ENCODE assay signal across 14 cellular contexts in the genomic region with DNA sequence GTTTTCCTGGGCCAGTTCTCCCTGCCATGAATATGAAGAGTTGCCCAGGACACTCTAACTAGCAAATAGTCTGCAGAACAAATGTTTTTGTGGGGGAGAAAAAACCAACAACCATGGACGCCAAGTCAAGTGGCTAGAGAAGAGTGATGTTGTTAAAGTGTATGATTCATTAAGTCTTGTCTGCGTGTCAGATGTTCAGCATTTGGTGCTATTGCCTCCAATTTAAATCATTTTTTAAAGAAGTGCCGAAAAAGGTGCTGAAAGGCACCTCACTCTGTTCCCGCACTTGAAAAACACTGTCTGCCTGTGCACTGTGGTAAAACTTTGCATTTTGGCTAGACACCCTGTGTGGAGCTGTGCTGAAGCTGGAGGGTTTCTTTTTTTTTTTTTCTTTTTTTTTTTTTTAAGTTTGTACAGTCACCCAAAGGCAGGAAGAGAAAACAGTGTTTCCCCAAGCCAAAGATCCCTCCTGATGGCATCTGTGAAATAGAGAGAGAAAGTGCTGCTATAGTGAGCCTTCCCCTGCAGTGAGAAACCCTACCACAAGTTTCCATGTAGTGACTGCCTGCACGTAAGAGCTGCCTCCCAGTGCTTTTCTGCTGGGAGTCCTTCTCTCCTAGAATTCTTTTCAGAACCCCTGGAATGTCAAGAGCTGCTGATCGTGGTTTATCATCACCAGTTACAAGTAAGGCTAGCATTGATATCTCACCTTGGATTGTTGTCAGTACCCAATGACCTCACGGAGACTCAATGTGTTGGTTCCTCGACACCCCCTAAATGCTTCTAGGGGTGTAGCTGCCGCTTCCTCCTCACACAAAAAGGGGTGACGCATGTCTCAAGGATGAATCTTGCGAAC.
DNase-seq lines count a peak whose midpoint lies in the region; ATAC-seq and TF ChIP-seq lines count a peak whose summit lies in the region.
"Had no signal": no experiment of that assay in that cellular context is flagged by ENCODE, and none has a peak within 500 bp of the region (broad histone marks: within the 10 kb centered on the region; RNA-seq: fewer than 3 reads in every experiment).

No MANE protein-coding gene starts in this region.

- H3K36me3 Mint-ChIP-seq in MCF 10A (ENCODE audit: insufficient read depth, unreplicated experiment) (no peaks in the 10 kb centered on the region), GM23338 (ENCODE audit: low read depth) (no peaks in the 10 kb centered on the region)
- H3K36me3 Mint-ChIP-seq: type B pancreatic cell had no signal

- no peak overlapping the region for H3K4me2 ChIP-seq in mammary epithelial cell (ENCODE audit: insufficient read depth, low read depth, low read length)
- no peak overlapping the region for H3K4me2 ChIP-seq in GM23338

- POLR2A ChIA-PET in MCF 10A (lab: Yijun Ruan, JAX) = no interaction called here

- H3F3A ChIP-seq in GM23338 (replicated peaks; ENCODE audit: low read depth) = no peaks in the 10 kb centered on the region

- no peaks in the 10 kb centered on the region for H3K9me3 Mint-ChIP-seq in MCF 10A (ENCODE audit: unreplicated experiment)
- no peaks in the 10 kb centered on the region for H3K9me3 Mint-ChIP-seq in GM23338
- H3K9me3 Mint-ChIP-seq: activated CD4-positive, alpha-beta T cell treated with anti-CD3 and anti-CD28 coated beads, Interleukin-2, amount 10 ng/mL, durations not matched to agents 7 days and 5 days; type B pancreatic cell had no signal

- H3K27me3 ChIP-seq in mammary epithelial cell (ENCODE audit: insufficient read depth, low read length) (no peaks in the 10 kb centered on the region), GM23338 (ENCODE audit: insufficient read depth) (no peaks in the 10 kb centered on the region), left ventricle myocardium inferior (ENCODE audit: low read depth) (no peaks in the 10 kb centered on the region)
- H3K27me3 ChIP-seq: esophagus muscularis mucosa, SJSA1 had no signal

- no peaks in the 10 kb centered on the region for H3K36me3 ChIP-seq in mammary epithelial cell (ENCODE audit: insufficient read depth, low read length)
- no peaks in the 10 kb centered on the region for H3K36me3 ChIP-seq in GM23338 (ENCODE audit: insufficient read depth)
- H3K36me3 ChIP-seq in left ventricle myocardium inferior = no peaks in the 10 kb centered on the region
- H3K36me3 ChIP-seq: esophagus muscularis mucosa, SJSA1 had no signal

- 95% methylated on average over 11 of the region's 11 CpGs for WGBS in mammary epithelial cell (ENCODE audit: low coverage, missing lambda C conversion rate)

- H3K4me1 Mint-ChIP-seq in MCF 10A (ENCODE audit: insufficient read depth, unreplicated experiment) = peaks cover 31% of the 10 kb centered on the region
- H3K4me1 Mint-ChIP-seq in GM23338 = peaks cover 6% of the 10 kb centered on the region; the same call in 2 of the 3 replicates
- H3K4me1 Mint-ChIP-seq: activated CD4-positive, alpha-beta T cell treated with anti-CD3 and anti-CD28 coated beads, Interleukin-2, amount 10 ng/mL, durations not matched to agents 7 days and 5 days had no signal

- H3K27me3 Mint-ChIP-seq in MCF 10A (ENCODE audit: insufficient read depth, unreplicated experiment) (no peaks in the 10 kb centered on the region), GM23338 (ENCODE audit: insufficient read depth, low read depth, poor library complexity) (peaks cover 6% of the 10 kb centered on the region)
- H3K27me3 Mint-ChIP-seq: activated CD4-positive, alpha-beta T cell treated with anti-CD3 and anti-CD28 coated beads, Interleukin-2, amount 10 ng/mL, durations not matched to agents 7 days and 5 days had no signal

- H2AFZ ChIP-seq in mammary epithelial cell (ENCODE audit: low read depth, low read length) = no peak overlapping the region
- H2AFZ ChIP-seq in GM23338 = no peak overlapping the region
- H2AFZ ChIP-seq: parathyroid adenoma had no signal

- TF ChIP-seq CTCF in MCF 10A (IDR thresholded peaks at IDR 0.05; ENCODE audit: unreplicated experiment) (no peak), mammary epithelial cell (conservative IDR thresholded peaks at IDR 0.05 in 1 of 2, IDR thresholded peaks at IDR 0.05 in 1 of 2; ENCODE audit: extremely low read depth in 1 of 2, insufficient read depth in 1 of 2, low read depth in 1 of 2, low read length in 2 of 2) (no peak), GM23338 (conservative IDR thresholded peaks at IDR 0.05; ENCODE audit: low read depth in 2 of 2) (no peak), left ventricle myocardium inferior (IDR thresholded peaks at IDR 0.05; ENCODE audit: borderline replicate concordance) (no peak)

- in situ Hi-C loops in mammary epithelial cell (cut with MboI; ENCODE audit: low sequenced_read_pairs in 2 of 2) = no loop called here

- no peaks in the 10 kb centered on the region for H3K9me2 ChIP-seq in GM23338 (ENCODE audit: insufficient read depth)

- H4K20me1 ChIP-seq in mammary epithelial cell (ENCODE audit: insufficient read depth, low read length) = no peaks in the 10 kb centered on the region
- H4K20me1 ChIP-seq in GM23338 (replicated peaks; ENCODE audit: insufficient read depth) = no peaks in the 10 kb centered on the region

- H3K4me3 Mint-ChIP-seq in MCF 10A (ENCODE audit: unreplicated experiment) = no peak overlapping the region
- no peak overlapping the region for H3K4me3 Mint-ChIP-seq in GM23338
- H3K4me3 Mint-ChIP-seq: activated CD4-positive, alpha-beta T cell treated with anti-CD3 and anti-CD28 coated beads, Interleukin-2, amount 10 ng/mL, durations not matched to agents 7 days and 5 days; type B pancreatic cell had no signal

- H3K9me3 ChIP-seq in mammary epithelial cell (replicated peaks; ENCODE audit: insufficient read depth, low read length) (no peaks in the 10 kb centered on the region), left ventricle myocardium inferior (replicated peaks) (no peaks in the 10 kb centered on the region)
- H3K9me3 ChIP-seq: esophagus muscularis mucosa, SJSA1 had no signal

- intact Hi-C loops in MCF 10A (cut with micrococcal nuclease) = no loop called here
- intact Hi-C loops in mammary epithelial cell (cut with micrococcal nuclease) = no loop called here
- intact Hi-C loops in left ventricle myocardium inferior (cut with micrococcal nuclease) = no loop called here

- H3K4me3 ChIP-seq in mammary epithelial cell (replicated peaks in 1 of 3; ENCODE audit: insufficient read depth in 1 of 3, low read depth in 2 of 3, low read length in 3 of 3) (no peak overlapping the region), GM23338 (no peak overlapping the region), left ventricle myocardium inferior (no peak overlapping the region)
- H3K4me3 ChIP-seq: esophagus muscularis mucosa, SJSA1 had no signal

- BruUV-seq in MCF 10A (replicated peaks; lab: Mats Ljungman, UMichigan) = no TSS peak
- BruUV-seq in mammary epithelial cell (replicated peaks; lab: Mats Ljungman, UMichigan) = no TSS peak

- H3K27ac Mint-ChIP-seq in MCF 10A (ENCODE audit: low read depth, unreplicated experiment) (peak overlapping the region; percentile 63), GM23338 (no peak overlapping the region)
- H3K27ac Mint-ChIP-seq: activated CD4-positive, alpha-beta T cell treated with anti-CD3 and anti-CD28 coated beads, Interleukin-2, amount 10 ng/mL, durations not matched to agents 7 days and 5 days; type B pancreatic cell had no signal

- peak; percentile 48 for ATAC-seq in GM23338
- peak; percentile 64 for ATAC-seq in HG03460 (IDR thresholded peaks at IDR 0.05; ENCODE audit: unreplicated experiment)

- H3K79me2 ChIP-seq in mammary epithelial cell (ENCODE audit: insufficient read depth, low read length) (no peaks in the 10 kb centered on the region), GM23338 (replicated peaks; ENCODE audit: insufficient read depth) (no peaks in the 10 kb centered on the region)
- H3K79me2 ChIP-seq: parathyroid adenoma had no signal

- dilution Hi-C loops in mammary epithelial cell (cut with HindIII; ENCODE audit: low sequenced_read_pairs) = no loop called here

- H3K27ac ChIP-seq in mammary epithelial cell (ENCODE audit: insufficient read depth, low read depth, low read length) = no peak overlapping the region
- no peak overlapping the region for H3K27ac ChIP-seq in GM23338 (ENCODE audit: low read depth)
- no peak overlapping the region for H3K27ac ChIP-seq in left ventricle myocardium inferior (replicated peaks)
- H3K27ac ChIP-seq: esophagus muscularis mucosa, parathyroid adenoma, SJSA1 had no signal

- no peak overlapping the region for H3K9ac ChIP-seq in mammary epithelial cell (ENCODE audit: insufficient read depth, low read length)
- H3K9ac ChIP-seq: parathyroid adenoma had no signal

- CTCF ChIA-PET in MCF 10A (lab: Yijun Ruan, JAX) (no interaction called here), mammary epithelial cell (lab: Charles Lee; ENCODE audit: low non-redundant PET) (no interaction called here)

- H3K4me1 ChIP-seq in mammary epithelial cell (ENCODE audit: insufficient read depth, low read length) = peaks cover 20% of the 10 kb centered on the region
- 0 out of 2 replicates have a peak, but pooled peaks cover 3% of the 10 kb centered on the region for H3K4me1 ChIP-seq in GM23338 (ENCODE audit: insufficient read depth)
- no peaks in the 10 kb centered on the region for H3K4me1 ChIP-seq in left ventricle myocardium inferior
- H3K4me1 ChIP-seq: esophagus muscularis mucosa, parathyroid adenoma had no signal

- no peak for DNase-seq in MCF 10A (ENCODE audit: unreplicated experiment)
- no peak for DNase-seq in mammary epithelial cell
- DNase-seq in GM23338 (ENCODE audit: low spot score) = peak; percentile 10
- no peak for DNase-seq in activated CD4-positive, CD25-positive, alpha-beta regulatory T cell treated with anti-CD3 and anti-CD28 coated beads, Interleukin-2, amount 50 U/mL, for 72 hours
- no peak for DNase-seq in activated gamma-delta T cell treated with Interleukin-2 at 50 U/mL for 16 hours
- no peak for DNase-seq in cerebellar cortex (ENCODE audit: low spot score)
- DNase-seq in left ventricle myocardium inferior = no peak
- DNase-seq: activated CD4-positive, alpha-beta T cell treated with anti-CD3 and anti-CD28 coated beads, Interleukin-2, amount 10 ng/mL, durations not matched to agents 7 days and 5 days; NCI-H2107 had no signal

TF ChIP-seq in GM23338, 12 proteins besides CTCF, POLR2A, EP300 and RAD21 (continues in another document):
- TF ChIP-seq, protein P1, sequence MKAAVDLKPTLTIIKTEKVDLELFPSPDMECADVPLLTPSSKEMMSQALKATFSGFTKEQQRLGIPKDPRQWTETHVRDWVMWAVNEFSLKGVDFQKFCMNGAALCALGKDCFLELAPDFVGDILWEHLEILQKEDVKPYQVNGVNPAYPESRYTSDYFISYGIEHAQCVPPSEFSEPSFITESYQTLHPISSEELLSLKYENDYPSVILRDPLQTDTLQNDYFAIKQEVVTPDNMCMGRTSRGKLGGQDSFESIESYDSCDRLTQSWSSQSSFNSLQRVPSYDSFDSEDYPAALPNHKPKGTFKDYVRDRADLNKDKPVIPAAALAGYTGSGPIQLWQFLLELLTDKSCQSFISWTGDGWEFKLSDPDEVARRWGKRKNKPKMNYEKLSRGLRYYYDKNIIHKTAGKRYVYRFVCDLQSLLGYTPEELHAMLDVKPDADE (IDR thresholded peaks at IDR 0.05) = no peak
- TF ChIP-seq STAT1 (IDR thresholded peaks at IDR 0.05; ENCODE audit: unreplicated experiment) (no peak), NANOG (IDR thresholded peaks at IDR 0.05; ENCODE audit: borderline replicate concordance) (no peak)
